11 cellular contexts compared by ENCODE assay signal in genomic region chr2:15729709-15730544, GRCh38.
DNase-seq lines count a peak whose midpoint lies in the region; ATAC-seq, FAIRE-seq and TF ChIP-seq lines count a peak whose summit lies in the region.
"Had no signal": no experiment of that assay in that cellular context is flagged by ENCODE, and none has a peak within 500 bp of the region (broad histone marks: within the 10 kb centered on the region; RNA-seq: fewer than 3 reads in every experiment).

No MANE protein-coding gene starts in this region.

- H3K27ac Mint-ChIP-seq in activated CD8-positive, alpha-beta T cell treated with anti-CD3 and anti-CD28 coated beads for 36 hours = no peak overlapping the region
- H3K27ac Mint-ChIP-seq: activated T-cell treated with anti-CD3 and anti-CD28 coated beads, Interleukin-2, amount 50 U/mL, for 24 hours; CD8-positive, alpha-beta memory T cell had no signal

- intact Hi-C loops in activated CD8-positive, alpha-beta T cell treated with anti-CD3 and anti-CD28 coated beads for 36 hours (cut with micrococcal nuclease) = no loop called here
- intact Hi-C loops in left colon (cut with DNase I, micrococcal nuclease) = no loop called here

- FAIRE-seq in GM19239 (lab: Jason Lieb, UNC) = no peak

- DNase-seq in NCI-H748 treated with DMSO at 0.1 percent for 48 hours (lab: John Stamatoyannopoulos, UW) (peak; percentile 83), myocyte (ENCODE audit: low read depth) (peak; percentile 34), left colon (no peak), GM19239 (ENCODE audit: insufficient read length, low spot score) (no peak)
- no peak for DNase-seq in activated CD8-positive, alpha-beta T cell treated with anti-CD3 and anti-CD28 coated beads for 36 hours
- DNase-seq: activated T-cell treated with anti-CD3 and anti-CD28 coated beads, Interleukin-2, amount 50 U/mL, for 24 hours; CD8-positive, alpha-beta memory T cell had no signal

- peaks cover 2% of the 10 kb centered on the region for H3K27me3 Mint-ChIP-seq in activated CD8-positive, alpha-beta T cell treated with anti-CD3 and anti-CD28 coated beads for 36 hours
- H3K27me3 Mint-ChIP-seq: activated T-cell treated with anti-CD3 and anti-CD28 coated beads, Interleukin-2, amount 50 U/mL, for 24 hours had no signal

- CTCF ChIA-PET in activated CD8-positive, alpha-beta T cell treated with anti-CD3 and anti-CD28 coated beads for 36 hours (lab: Charles Lee) = no interaction called here

- POLR2A ChIA-PET in activated CD8-positive, alpha-beta T cell treated with anti-CD3 and anti-CD28 coated beads for 36 hours (lab: Charles Lee) = interaction anchor here (1.8 kb wide), 1 partner anchor 13 kb away, joined by 6 read pairs; no protein-coding TSS in a partner anchor

- no peaks in the 10 kb centered on the region for H3K9me3 Mint-ChIP-seq in activated CD8-positive, alpha-beta T cell treated with anti-CD3 and anti-CD28 coated beads for 36 hours
- H3K9me3 Mint-ChIP-seq: activated T-cell treated with anti-CD3 and anti-CD28 coated beads, Interleukin-2, amount 50 U/mL, for 24 hours; central memory CD8-positive, alpha-beta T cell had no signal

- no peak for TF ChIP-seq CTCF in activated CD8-positive, alpha-beta T cell treated with anti-CD3 and anti-CD28 coated beads for 36 hours (IDR thresholded peaks at IDR 0.05)

- H3K4me1 Mint-ChIP-seq in activated CD8-positive, alpha-beta T cell treated with anti-CD3 and anti-CD28 coated beads for 36 hours (ENCODE audit: low read depth) = no peaks in the 10 kb centered on the region
- H3K4me1 Mint-ChIP-seq: CD8-positive, alpha-beta memory T cell; central memory CD8-positive, alpha-beta T cell had no signal

- H3K4me3 Mint-ChIP-seq in activated CD8-positive, alpha-beta T cell treated with anti-CD3 and anti-CD28 coated beads for 36 hours = no peak overlapping the region
- H3K4me3 Mint-ChIP-seq: activated T-cell treated with anti-CD3 and anti-CD28 coated beads, Interleukin-2, amount 50 U/mL, for 24 hours; CD8-positive, alpha-beta memory T cell; central memory CD8-positive, alpha-beta T cell had no signal

- ATAC-seq in GM19023 (IDR thresholded peaks at IDR 0.05; ENCODE audit: unreplicated experiment) = peak; percentile 9
- ATAC-seq in HG03045 (IDR thresholded peaks at IDR 0.05; ENCODE audit: unreplicated experiment) = peak; percentile 3
- ATAC-seq in GM18909 (IDR thresholded peaks at IDR 0.05; ENCODE audit: poor library complexity, unreplicated experiment) = no peak
- ATAC-seq in activated CD8-positive, alpha-beta T cell treated with anti-CD3 and anti-CD28 coated beads for 36 hours = no peak
- no peak for ATAC-seq in left colon

- no peaks in the 10 kb centered on the region for H3K36me3 Mint-ChIP-seq in activated CD8-positive, alpha-beta T cell treated with anti-CD3 and anti-CD28 coated beads for 36 hours (ENCODE audit: low read depth)
- H3K36me3 Mint-ChIP-seq: CD8-positive, alpha-beta memory T cell had no signal

Comparison
In these comparisons a context has a peak if more than half of its experiments do, and no peak if none do; other contexts are left out.
1. ATAC-seq: peak in GM19023 (single experiment) and HG03045 (single experiment); none in GM18909 (single experiment), activated CD8-positive, alpha-beta T cell treated with anti-CD3 and anti-CD28 coated beads for 36 hours (single experiment) and left colon (single experiment).
2. DNase-seq: peak in NCI-H748 treated with DMSO at 0.1 percent for 48 hours (single experiment) and myocyte (single experiment); none in activated CD8-positive, alpha-beta T cell treated with anti-CD3 and anti-CD28 coated beads for 36 hours (single experiment), left colon (0 of 2) and GM19239 (single experiment).